ENCODE assay signal across 8 cellular contexts in genomic region chr14:24147761-24148428, GRCh38. TPM values are rescaled to one million over a fixed set of nuclear protein-coding genes. Genes with fewer than 3 reads are reported as not detected.
DNase-seq lines count a peak whose midpoint lies in the region; ATAC-seq, FAIRE-seq and TF ChIP-seq lines count a peak whose summit lies in the region.

No MANE protein-coding gene starts in this region.

- in situ Hi-C loops in HepG2 (cut with HindIII; ENCODE audit: extremely low pct_ligation_motif_present, low pct_unique_long_range_greater_than_20kb) = loop anchor here (25.0 kb wide), 1 partner anchor 836 kb away; the partner anchor contains the start of genes BCL2L2, PABPN1 and PPP1R3E

- H3K27ac Mint-ChIP-seq in activated T-cell treated with anti-CD3 and anti-CD28 coated beads, Interleukin-2, amount 50 U/mL, for 24 hours = peak overlapping the region; percentile 93

- H3K27ac ChIP-seq in adrenal gland = peak overlapping the region; percentile 64 to 92 (median 84)
- peak overlapping the region; percentile 45 for H3K27ac ChIP-seq in HepG2 (ENCODE audit: extremely low read length, insufficient read depth, low read length)
- peak overlapping the region; percentile 85 to 97 (median 92) for H3K27ac ChIP-seq in tibial nerve

- H3K27me3 Mint-ChIP-seq in activated T-cell treated with anti-CD3 and anti-CD28 coated beads, Interleukin-2, amount 50 U/mL, for 24 hours = no peaks in the 10 kb centered on the region

- H3K4me3 ChIP-seq in adrenal gland = peak overlapping the region; percentile 29 to 99 (median 70)
- peak overlapping the region; percentile 91 to 100 (median 96) for H3K4me3 ChIP-seq in HepG2 (replicated peaks in 1 of 3; ENCODE audit: insufficient read depth in 1 of 3, low read depth in 2 of 3, low read length in 3 of 3)
- peak overlapping the region; percentile 82 to 98 (median 96) for H3K4me3 ChIP-seq in tibial nerve

- BruUV-seq in HepG2 (replicated peaks; lab: Mats Ljungman, UMichigan) = TSS peak; percentile 63

- intact Hi-C loops in adrenal gland (cut with DNase I) = no loop called here
- intact Hi-C loops in HepG2 (cut with micrococcal nuclease; ENCODE audit: unreplicated experiment) = no loop called here

- no peak for TF ChIP-seq CTCF in adrenal gland (IDR thresholded peaks at IDR 0.05)
- TF ChIP-seq CTCF in HepG2 (CRISPR knock-in tag; IDR thresholded peaks at IDR 0.05) = 0 out of 2 replicates have a peak, but pooled peaks have one; percentile 7
- TF ChIP-seq CTCF in tibial nerve (IDR thresholded peaks at IDR 0.05) = no peak

- H3K9me3 Mint-ChIP-seq in activated T-cell treated with anti-CD3 and anti-CD28 coated beads, Interleukin-2, amount 50 U/mL, for 24 hours = no peaks in the 10 kb centered on the region

- H3K36me3 Mint-ChIP-seq in activated T-cell treated with anti-CD3 and anti-CD28 coated beads, Interleukin-2, amount 50 U/mL, for 24 hours (ENCODE audit: low read depth) = peaks cover 92% of the 10 kb centered on the region

- WGBS in adrenal gland, 4 donors = 3 to 5% (median 5%) methylated on average over 13 to 29 of the region's 29 CpGs
- 2% methylated on average over 27 of the region's 29 CpGs for WGBS in HepG2 (ENCODE audit: low lambda C conversion rate)
- 4 to 5% methylated on average over 21 to 22 of the region's 29 CpGs for WGBS in tibial nerve, 2 donors

- peak overlapping the region; percentile 98 for H3K4me2 ChIP-seq in HepG2 (ENCODE audit: low read depth, low read length)

- FAIRE-seq in HepG2 (lab: Jason Lieb, UNC) (peak; percentile 30), GM12891 (lab: Jason Lieb, UNC) (no peak)

- no peak for DNase-seq in activated T-cell treated with anti-CD3 and anti-CD28 coated beads, Interleukin-2, amount 50 U/mL, for 24 hours
- no peak for DNase-seq in activated T-cell treated with anti-CD3 and anti-CD28 coated beads for 4 hours
- no peak for DNase-seq in adrenal gland
- DNase-seq in HepG2 (ENCODE audit: low spot score) = no peak
- DNase-seq in tibial nerve (ENCODE audit: low spot score in 2 of 2) = no peak
- no peak for DNase-seq in GM12891 (ENCODE audit: insufficient read length, low spot score)

- H3K4me1 Mint-ChIP-seq in activated T-cell treated with anti-CD3 and anti-CD28 coated beads, Interleukin-2, amount 50 U/mL, for 24 hours (ENCODE audit: low read depth) = peaks cover 62% of the 10 kb centered on the region

- 0 out of 2 replicates have a peak, but pooled peaks have one; percentile 72 for TF ChIP-seq RAD21 in HepG2 (CRISPR knock-in tag; IDR thresholded peaks at IDR 0.05)

- H2AFZ ChIP-seq in HepG2 (ENCODE audit: low read length) = no peak overlapping the region

- no peak for TF ChIP-seq EP300 in HepG2 (IDR thresholded peaks at IDR 0.05; ENCODE audit: low read depth in 2 of 2, low read length in 2 of 2)
- no peak for TF ChIP-seq EP300 in HepG2 (CRISPR knock-in tag; IDR thresholded peaks at IDR 0.05; ENCODE audit: borderline replicate concordance)
- TF ChIP-seq EP300 in tibial nerve (IDR thresholded peaks at IDR 0.05) = no peak

- no peaks in the 10 kb centered on the region for H3K27me3 ChIP-seq in adrenal gland
- peaks cover 0 to 3% of the 10 kb centered on the region in 2 experiments; a peak in 1 of 5 replicates for H3K27me3 ChIP-seq in HepG2 (ENCODE audit: control insufficient read depth in 1 of 2, insufficient read depth in 2 of 2, low read length in 2 of 2)
- H3K27me3 ChIP-seq in tibial nerve = no peaks in the 10 kb centered on the region

- CTCF ChIA-PET in HepG2 (lab: Yijun Ruan, JAX; ENCODE audit: low intra/inter-chr PET ratio, low total read pairs) = interaction anchor here (1.0 kb wide), 1 partner anchor 149 kb away, joined by 3 read pairs; no protein-coding TSS in a partner anchor

- TF ChIP-seq POLR2A in adrenal gland (IDR thresholded peaks at IDR 0.05) = no peak
- TF ChIP-seq POLR2A in HepG2 (IDR thresholded peaks at IDR 0.05; ENCODE audit: insufficient read depth in 1 of 2, low read depth in 2 of 2, low read length in 2 of 2) = no peak
- TF ChIP-seq POLR2A in tibial nerve (IDR thresholded peaks at IDR 0.05) = no peak
- no peak for TF ChIP-seq POLR2A in GM12891 (IDR thresholded peaks at IDR 0.05; ENCODE audit: low read depth, low read length)

- peaks cover 16 to 34% of the 10 kb centered on the region in 2 donors for H3K4me1 ChIP-seq in adrenal gland (replicated peaks in 1 of 2)
- peaks cover 51% of the 10 kb centered on the region for H3K4me1 ChIP-seq in HepG2 (ENCODE audit: insufficient read depth, low read length)
- H3K4me1 ChIP-seq in tibial nerve = peaks cover 4 to 51% (median 19%) of the 10 kb centered on the region in 4 donors

- peaks cover 7% of the 10 kb centered on the region for H4K20me1 ChIP-seq in HepG2 (ENCODE audit: insufficient read depth, low read length)

- POLR2A ChIA-PET in HepG2 (lab: Yijun Ruan, JAX) = interaction anchor here (0.9 to 8.5 kb wide), 17 partner anchors 11 to 537 kb away, joined by 3 to 279 read pairs (median 33); partner anchors contain the start of genes CHMP4A, CIDEB, DCAF11 and FITM1

- H3K36me3 ChIP-seq in adrenal gland (replicated peaks in 1 of 2) (peaks cover 0 to 66% of the 10 kb centered on the region in 2 donors), HepG2 (replicated peaks in 1 of 2; ENCODE audit: control insufficient read depth in 1 of 2, insufficient read depth in 2 of 2, low read length in 2 of 2) (peaks cover 40 to 56% of the 10 kb centered on the region in 2 experiments), tibial nerve (peaks cover 5 to 53% (median 20%) of the 10 kb centered on the region in 3 donors)

- H3K9ac ChIP-seq in HepG2 (ENCODE audit: insufficient read depth, low read depth, low read length) = peak overlapping the region; percentile 86

- H3K4me3 Mint-ChIP-seq in activated T-cell treated with anti-CD3 and anti-CD28 coated beads, Interleukin-2, amount 50 U/mL, for 24 hours = peak overlapping the region; percentile 90

- ATAC-seq in HepG2 (peak; percentile 5), GM19397 (IDR thresholded peaks at IDR 0.05; ENCODE audit: unreplicated experiment) (no peak), HG03354 (IDR thresholded peaks at IDR 0.05; ENCODE audit: poor library complexity, severe bottlenecking, unreplicated experiment) (no peak)

- peaks cover 40% of the 10 kb centered on the region for H3K79me2 ChIP-seq in HepG2 (ENCODE audit: insufficient read depth, low read length)

- H3K9me3 ChIP-seq in adrenal gland (replicated peaks in 1 of 3) = no peaks in the 10 kb centered on the region
- no peaks in the 10 kb centered on the region for H3K9me3 ChIP-seq in HepG2 (ENCODE audit: low read length)
- H3K9me3 ChIP-seq in tibial nerve = no peaks in the 10 kb centered on the region

RNA-seq across cellular contexts. Expression of gene RNF31, which starts 0.6 kb away (rescaled TPM):
- total RNA-seq in adrenal gland = 100 to 1,000 TPM in 1 of 8 donors, 10 to 100 TPM in 7; 41.3 to 165 (median 65.7) TPM
- polyA plus RNA-seq in adrenal gland = 100 to 1,000 TPM in 2 of 3 donors, 10 to 100 TPM in 1; 59.3 to 351 (median 198) TPM
- total RNA-seq in HepG2 (2016; rRNA removed; fragmentation: Illumina TruSeq; extraction: Trizol) = 65.9 and 86.8 TPM in 2 replicates
- total RNA-seq in HepG2 (2016; cell fraction: cytosol; rRNA removed; fragmentation: Illumina TruSeq; extraction: Trizol; ENCODE audit: low read depth) = 17.8 and 17.9 TPM in 2 replicates
- 59.1 and 93.8 TPM in 2 replicates for total RNA-seq in HepG2 (2016; cell fraction: insoluble cytoplasmic fraction; rRNA removed; fragmentation: Illumina TruSeq; extraction: Trizol)
- 39.1 and 41.7 TPM in 2 replicates for total RNA-seq in HepG2 (2016; cell fraction: membrane; rRNA removed; fragmentation: Illumina TruSeq; extraction: Trizol)
- total RNA-seq in HepG2 (2016; cell fraction: nucleus; rRNA removed; fragmentation: Illumina TruSeq; extraction: Trizol) = 72.5 and 77.1 TPM in 2 replicates
- 48.2 and 59.0 TPM in 2 replicates for polyA plus RNA-seq in HepG2 (2011; rRNA removed)
- polyA plus RNA-seq in HepG2 (2011; cell fraction: cytosol; rRNA removed) = 20.8 and 23.9 TPM in 2 replicates
- 197 and 225 TPM in 2 replicates for polyA plus RNA-seq in HepG2 (2011; cell fraction: nucleus; rRNA removed)
- polyA plus RNA-seq in HepG2 (2012) = 61.6 and 78.3 TPM in 2 replicates
- polyA plus RNA-seq in HepG2 (2016; cell fraction: cytosol; fragmentation: Illumina TruSeq; extraction: Trizol; ENCODE audit: low read depth) = 13.8 and 14.9 TPM in 2 replicates
- 59.9 and 61.7 TPM in 2 replicates for polyA plus RNA-seq in HepG2 (2016; cell fraction: insoluble cytoplasmic fraction; fragmentation: Illumina TruSeq; extraction: Trizol; ENCODE audit: low read depth)
- polyA plus RNA-seq in HepG2 (2016; cell fraction: membrane; fragmentation: Illumina TruSeq; extraction: Trizol; ENCODE audit: low read depth) = 28.2 and 30.6 TPM in 2 replicates
- 186 and 241 TPM in 2 replicates for polyA plus RNA-seq in HepG2 (2016; cell fraction: nucleus; fragmentation: Illumina TruSeq; extraction: Trizol; ENCODE audit: insufficient read depth, low read depth)
- polyA minus RNA-seq in HepG2 (2011; rRNA and poly(A)+ RNA removed; ENCODE audit: low replicate concordance) = 71.7 and 184 TPM in 2 replicates
- 31.6 and 52.6 TPM in 2 replicates for polyA minus RNA-seq in HepG2 (2011; cell fraction: cytosol; rRNA and poly(A)+ RNA removed)
- 113 and 130 TPM in 2 replicates for polyA minus RNA-seq in HepG2 (2011; cell fraction: nucleus; rRNA and poly(A)+ RNA removed)
- 100 to 1,000 TPM in 1 of 4 donors, 10 to 100 TPM in 3; 33.5 to 112 (median 72.9) TPM for total RNA-seq in tibial nerve
- polyA plus RNA-seq in GM12891 (2012; ENCODE audit: low read depth, missing spikeins) = 58.3 TPM

RNA-seq across cellular contexts. Expression of gene PSME2, which starts 1.5 kb away (rescaled TPM):
- total RNA-seq in adrenal gland (100 to 1,000 TPM; 107 to 362 (median 187) TPM), HepG2 (2016; rRNA removed; fragmentation: Illumina TruSeq; extraction: Trizol) (716 and 834 TPM in 2 replicates), tibial nerve (10 to 100 TPM; 33.7 to 64.0 (median 51.9) TPM)
- polyA plus RNA-seq in adrenal gland (100 to 1,000 TPM; 388 to 752 (median 687) TPM), HepG2 (2011; rRNA removed) (332 and 362 TPM in 2 replicates)
- total RNA-seq in HepG2 (2016; cell fraction: cytosol; rRNA removed; fragmentation: Illumina TruSeq; extraction: Trizol; ENCODE audit: low read depth) = 203 and 215 TPM in 2 replicates
- 729 and 850 TPM in 2 replicates for total RNA-seq in HepG2 (2016; cell fraction: insoluble cytoplasmic fraction; rRNA removed; fragmentation: Illumina TruSeq; extraction: Trizol)
- 201 TPM in 2 replicates for total RNA-seq in HepG2 (2016; cell fraction: membrane; rRNA removed; fragmentation: Illumina TruSeq; extraction: Trizol)
- total RNA-seq in HepG2 (2016; cell fraction: nucleus; rRNA removed; fragmentation: Illumina TruSeq; extraction: Trizol) = 350 and 410 TPM in 2 replicates
- polyA plus RNA-seq in HepG2 (2011; cell fraction: cytosol; rRNA removed) = 139 and 148 TPM in 2 replicates
- 1,051 and 1,099 TPM in 2 replicates for polyA plus RNA-seq in HepG2 (2011; cell fraction: nucleus; rRNA removed)
- 349 and 352 TPM in 2 replicates for polyA plus RNA-seq in HepG2 (2012)
- polyA plus RNA-seq in HepG2 (2016; cell fraction: cytosol; fragmentation: Illumina TruSeq; extraction: Trizol; ENCODE audit: low read depth) = 217 and 232 TPM in 2 replicates
- 820 and 900 TPM in 2 replicates for polyA plus RNA-seq in HepG2 (2016; cell fraction: insoluble cytoplasmic fraction; fragmentation: Illumina TruSeq; extraction: Trizol; ENCODE audit: low read depth)
- 168 and 182 TPM in 2 replicates for polyA plus RNA-seq in HepG2 (2016; cell fraction: membrane; fragmentation: Illumina TruSeq; extraction: Trizol; ENCODE audit: low read depth)
- 846 and 908 TPM in 2 replicates for polyA plus RNA-seq in HepG2 (2016; cell fraction: nucleus; fragmentation: Illumina TruSeq; extraction: Trizol; ENCODE audit: insufficient read depth, low read depth)
- polyA minus RNA-seq in HepG2 (2011; rRNA and poly(A)+ RNA removed; ENCODE audit: low replicate concordance) = 65.6 and 111 TPM in 2 replicates
- 47.8 and 52.0 TPM in 2 replicates for polyA minus RNA-seq in HepG2 (2011; cell fraction: cytosol; rRNA and poly(A)+ RNA removed)
- 120 and 160 TPM in 2 replicates for polyA minus RNA-seq in HepG2 (2011; cell fraction: nucleus; rRNA and poly(A)+ RNA removed)
- 620 TPM for polyA plus RNA-seq in GM12891 (2012; ENCODE audit: low read depth, missing spikeins)

RNA-seq across cellular contexts. Expression of gene EMC9, which starts 6.5 kb away (rescaled TPM):
- total RNA-seq in adrenal gland (10 to 100 TPM; 22.5 to 65.7 (median 43.9) TPM), HepG2 (2016; rRNA removed; fragmentation: Illumina TruSeq; extraction: Trizol) (71.2 and 78.7 TPM in 2 replicates), tibial nerve (10 to 100 TPM in 2 of 4 donors, 1 to 10 TPM in 2; 9.2 to 22.7 (median 14.4) TPM)
- polyA plus RNA-seq in adrenal gland (100 to 1,000 TPM in 2 of 3 donors, 10 to 100 TPM in 1; 21.6 to 149 (median 127) TPM), HepG2 (2011; rRNA removed) (60.5 and 63.9 TPM in 2 replicates)
- total RNA-seq in HepG2 (2016; cell fraction: cytosol; rRNA removed; fragmentation: Illumina TruSeq; extraction: Trizol; ENCODE audit: low read depth) = 68.4 and 89.8 TPM in 2 replicates
- 67.6 and 78.5 TPM in 2 replicates for total RNA-seq in HepG2 (2016; cell fraction: insoluble cytoplasmic fraction; rRNA removed; fragmentation: Illumina TruSeq; extraction: Trizol)
- total RNA-seq in HepG2 (2016; cell fraction: membrane; rRNA removed; fragmentation: Illumina TruSeq; extraction: Trizol) = 77.6 and 98.8 TPM in 2 replicates
- total RNA-seq in HepG2 (2016; cell fraction: nucleus; rRNA removed; fragmentation: Illumina TruSeq; extraction: Trizol) = 54.8 and 64.3 TPM in 2 replicates
- 49.4 and 73.1 TPM in 2 replicates for polyA plus RNA-seq in HepG2 (2011; cell fraction: cytosol; rRNA removed)
- 212 and 227 TPM in 2 replicates for polyA plus RNA-seq in HepG2 (2011; cell fraction: nucleus; rRNA removed)
- 50.7 and 62.7 TPM in 2 replicates for polyA plus RNA-seq in HepG2 (2012)
- polyA plus RNA-seq in HepG2 (2016; cell fraction: cytosol; fragmentation: Illumina TruSeq; extraction: Trizol; ENCODE audit: low read depth) = 103 and 134 TPM in 2 replicates
- 96.0 and 104 TPM in 2 replicates for polyA plus RNA-seq in HepG2 (2016; cell fraction: insoluble cytoplasmic fraction; fragmentation: Illumina TruSeq; extraction: Trizol; ENCODE audit: low read depth)
- polyA plus RNA-seq in HepG2 (2016; cell fraction: membrane; fragmentation: Illumina TruSeq; extraction: Trizol; ENCODE audit: low read depth) = 99.3 and 118 TPM in 2 replicates
- polyA plus RNA-seq in HepG2 (2016; cell fraction: nucleus; fragmentation: Illumina TruSeq; extraction: Trizol; ENCODE audit: insufficient read depth, low read depth) = 175 and 183 TPM in 2 replicates
- 16.0 and 62.4 TPM in 2 replicates for polyA minus RNA-seq in HepG2 (2011; rRNA and poly(A)+ RNA removed; ENCODE audit: low replicate concordance)
- 10.1 and 13.6 TPM in 2 replicates for polyA minus RNA-seq in HepG2 (2011; cell fraction: cytosol; rRNA and poly(A)+ RNA removed)
- 35.1 and 41.2 TPM in 2 replicates for polyA minus RNA-seq in HepG2 (2011; cell fraction: nucleus; rRNA and poly(A)+ RNA removed)
- polyA plus RNA-seq in GM12891 (2012; ENCODE audit: low read depth, missing spikeins) = 25.8 TPM

RNA-seq across cellular contexts. Expression of gene PSME1, which starts 11.9 kb away (rescaled TPM):
- 100 to 1,000 TPM; 208 to 323 (median 274) TPM for total RNA-seq in adrenal gland
- 100 to 1,000 TPM; 205 to 386 (median 313) TPM for polyA plus RNA-seq in adrenal gland
- 608 and 713 TPM in 2 replicates for total RNA-seq in HepG2 (2016; rRNA removed; fragmentation: Illumina TruSeq; extraction: Trizol)
- 168 and 169 TPM in 2 replicates for total RNA-seq in HepG2 (2016; cell fraction: cytosol; rRNA removed; fragmentation: Illumina TruSeq; extraction: Trizol; ENCODE audit: low read depth)
- 588 and 713 TPM in 2 replicates for total RNA-seq in HepG2 (2016; cell fraction: insoluble cytoplasmic fraction; rRNA removed; fragmentation: Illumina TruSeq; extraction: Trizol)
- 219 and 226 TPM in 2 replicates for total RNA-seq in HepG2 (2016; cell fraction: membrane; rRNA removed; fragmentation: Illumina TruSeq; extraction: Trizol)
- total RNA-seq in HepG2 (2016; cell fraction: nucleus; rRNA removed; fragmentation: Illumina TruSeq; extraction: Trizol) = 227 and 232 TPM in 2 replicates
- polyA plus RNA-seq in HepG2 (2011; rRNA removed) = 144 and 159 TPM in 2 replicates
- 166 and 205 TPM in 2 replicates for polyA plus RNA-seq in HepG2 (2011; cell fraction: cytosol; rRNA removed)
- 178 and 230 TPM in 2 replicates for polyA plus RNA-seq in HepG2 (2011; cell fraction: nucleus; rRNA removed)
- 318 and 352 TPM in 2 replicates for polyA plus RNA-seq in HepG2 (2012)
- polyA plus RNA-seq in HepG2 (2016; cell fraction: cytosol; fragmentation: Illumina TruSeq; extraction: Trizol; ENCODE audit: low read depth) = 166 and 179 TPM in 2 replicates
- 679 and 694 TPM in 2 replicates for polyA plus RNA-seq in HepG2 (2016; cell fraction: insoluble cytoplasmic fraction; fragmentation: Illumina TruSeq; extraction: Trizol; ENCODE audit: low read depth)
- polyA plus RNA-seq in HepG2 (2016; cell fraction: membrane; fragmentation: Illumina TruSeq; extraction: Trizol; ENCODE audit: low read depth) = 175 and 190 TPM in 2 replicates
- 333 and 365 TPM in 2 replicates for polyA plus RNA-seq in HepG2 (2016; cell fraction: nucleus; fragmentation: Illumina TruSeq; extraction: Trizol; ENCODE audit: insufficient read depth, low read depth)
- 25.5 and 44.3 TPM in 2 replicates for polyA minus RNA-seq in HepG2 (2011; rRNA and poly(A)+ RNA removed; ENCODE audit: low replicate concordance)
- polyA minus RNA-seq in HepG2 (2011; cell fraction: cytosol; rRNA and poly(A)+ RNA removed) = 59.6 and 69.7 TPM in 2 replicates
- polyA minus RNA-seq in HepG2 (2011; cell fraction: nucleus; rRNA and poly(A)+ RNA removed) = 42.1 and 46.1 TPM in 2 replicates
- total RNA-seq in tibial nerve = 100 to 1,000 TPM in 3 of 4 donors, 10 to 100 TPM in 1; 96.9 to 130 (median 110) TPM
- 368 TPM for polyA plus RNA-seq in GM12891 (2012; ENCODE audit: low read depth, missing spikeins)

RNA-seq across cellular contexts. Expression of gene IRF9, which starts 13.2 kb away (rescaled TPM):
- 100 to 1,000 TPM in 4 of 8 donors, 10 to 100 TPM in 4; 40.1 to 119 (median 99.2) TPM for total RNA-seq in adrenal gland
- polyA plus RNA-seq in adrenal gland = 100 to 1,000 TPM; 118 to 151 (median 129) TPM
- total RNA-seq in HepG2 (2016; rRNA removed; fragmentation: Illumina TruSeq; extraction: Trizol) = 13.8 and 14.9 TPM in 2 replicates
- total RNA-seq in HepG2 (2016; cell fraction: cytosol; rRNA removed; fragmentation: Illumina TruSeq; extraction: Trizol; ENCODE audit: low read depth) = 13.0 and 16.4 TPM in 2 replicates
- 11.5 and 20.0 TPM in 2 replicates for total RNA-seq in HepG2 (2016; cell fraction: insoluble cytoplasmic fraction; rRNA removed; fragmentation: Illumina TruSeq; extraction: Trizol)
- total RNA-seq in HepG2 (2016; cell fraction: membrane; rRNA removed; fragmentation: Illumina TruSeq; extraction: Trizol) = 9.6 and 12.0 TPM in 2 replicates
- 24.8 and 26.7 TPM in 2 replicates for total RNA-seq in HepG2 (2016; cell fraction: nucleus; rRNA removed; fragmentation: Illumina TruSeq; extraction: Trizol)
- polyA plus RNA-seq in HepG2 (2011; rRNA removed) = 49.7 and 60.9 TPM in 2 replicates
- 22.0 and 25.7 TPM in 2 replicates for polyA plus RNA-seq in HepG2 (2011; cell fraction: cytosol; rRNA removed)
- polyA plus RNA-seq in HepG2 (2011; cell fraction: nucleus; rRNA removed) = 220 and 221 TPM in 2 replicates
- polyA plus RNA-seq in HepG2 (2012) = 25.5 and 30.7 TPM in 2 replicates
- polyA plus RNA-seq in HepG2 (2016; cell fraction: cytosol; fragmentation: Illumina TruSeq; extraction: Trizol; ENCODE audit: low read depth) = 3.8 and 5.2 TPM in 2 replicates
- polyA plus RNA-seq in HepG2 (2016; cell fraction: insoluble cytoplasmic fraction; fragmentation: Illumina TruSeq; extraction: Trizol; ENCODE audit: low read depth) = 8.6 and 12.0 TPM in 2 replicates
- polyA plus RNA-seq in HepG2 (2016; cell fraction: membrane; fragmentation: Illumina TruSeq; extraction: Trizol; ENCODE audit: low read depth) = 5.8 and 6.6 TPM in 2 replicates
- polyA plus RNA-seq in HepG2 (2016; cell fraction: nucleus; fragmentation: Illumina TruSeq; extraction: Trizol; ENCODE audit: insufficient read depth, low read depth) = 78.7 and 84.9 TPM in 2 replicates
- polyA minus RNA-seq in HepG2 (2011; rRNA and poly(A)+ RNA removed; ENCODE audit: low replicate concordance) = 41.1 and 128 TPM in 2 replicates
- 24.4 and 32.8 TPM in 2 replicates for polyA minus RNA-seq in HepG2 (2011; cell fraction: cytosol; rRNA and poly(A)+ RNA removed)
- polyA minus RNA-seq in HepG2 (2011; cell fraction: nucleus; rRNA and poly(A)+ RNA removed) = 84.8 and 144 TPM in 2 replicates
- 100 to 1,000 TPM in 1 of 4 donors, 10 to 100 TPM in 3; 55.7 to 106 (median 65.8) TPM for total RNA-seq in tibial nerve
- polyA plus RNA-seq in GM12891 (2012; ENCODE audit: low read depth, missing spikeins) = 115 TPM
